9 cellular contexts compared by ENCODE assay signal in genomic region chr20:31707994-31708744, GRCh38. TPM values are rescaled to one million over a fixed set of nuclear protein-coding genes. Genes with fewer than 3 reads are reported as not detected.
DNase-seq lines count a peak whose midpoint lies in the region; ATAC-seq, FAIRE-seq and TF ChIP-seq lines count a peak whose summit lies in the region.
"Had no signal": no experiment of that assay in that cellular context is flagged by ENCODE, and none has a peak within 500 bp of the region (broad histone marks: within the 10 kb centered on the region; RNA-seq: fewer than 3 reads in every experiment).

No MANE protein-coding gene starts in this region.

- H3K36me3 ChIP-seq in kidney (ENCODE audit: control insufficient read depth in 1 of 2, insufficient read depth in 2 of 2, low read length in 2 of 2): peaks cover 25 to 31% of the 10 kb centered on the region in 2 donors

- H3K4me1 ChIP-seq in A549: peaks cover 94% of the 10 kb centered on the region
- peaks cover 64 to 69% of the 10 kb centered on the region in 2 donors for H3K4me1 ChIP-seq in kidney (ENCODE audit: control insufficient read depth in 1 of 2, insufficient read depth in 1 of 2, low read depth in 1 of 2, low read length in 2 of 2)

- peak in 1 of 2 experiments; percentile 3; a peak in 1 of 6 replicates for ATAC-seq in A549
- ATAC-seq in T-helper 17 cell: peak; percentile 72

- TF ChIP-seq CTCF in A549 (IDR thresholded peaks at IDR 0.05) (no peak), kidney (IDR thresholded peaks at IDR 0.05; ENCODE audit: borderline replicate concordance, extremely low read depth, insufficient read depth) (no peak), type B pancreatic cell (conservative IDR thresholded peaks at IDR 0.05) (no peak)

- H3K36me3 Mint-ChIP-seq in T-helper 17 cell (ENCODE audit: low read depth) (peaks cover 11% of the 10 kb centered on the region), type B pancreatic cell (peaks cover 48% of the 10 kb centered on the region)

- peak overlapping the region; percentile 42 for H3K4me2 ChIP-seq in A549

- DNase-seq in A549 (ENCODE audit: low read depth in 1 of 2, low spot score in 1 of 2) (peak in 1 of 2 experiments; percentile 62), NCI-H1092 (lab: John Stamatoyannopoulos, UW) (peak; percentile 4), T-helper 17 cell (no peak), kidney (no peak), type B pancreatic cell (ENCODE audit: extremely low spot score, unreplicated experiment) (no peak), HTR-8/SVneo (ENCODE audit: insufficient read length, low spot score) (no peak), GM03348 (ENCODE audit: low spot score) (no peak)
- no peak for DNase-seq in activated CD4-positive, alpha-beta T cell treated with anti-CD3 and anti-CD28 coated beads, Interleukin-2, amount 50 U/mL, for 1 hour

- H3K9me3 ChIP-seq in A549: no peaks in the 10 kb centered on the region
- H3K9me3 ChIP-seq in T-helper 17 cell (ENCODE audit: control insufficient read depth, low read length, poor library complexity, severe bottlenecking): no peaks in the 10 kb centered on the region
- no peaks in the 10 kb centered on the region for H3K9me3 ChIP-seq in kidney (ENCODE audit: control insufficient read depth in 1 of 2, low read length in 2 of 2)

- H3K4me3 Mint-ChIP-seq in T-helper 17 cell (peak overlapping the region; percentile 39), type B pancreatic cell (no peak overlapping the region)

- CTCF ChIA-PET in A549 (lab: Yijun Ruan, JAX): interaction anchor here (1.3 to 12.5 kb wide), 4 partner anchors 14 to 75 kb away, joined by 5 to 167 read pairs (median 10); partner anchors contain the start of gene BCL2L1

- 33% methylated on average over 2 of the region's 2 CpGs for WGBS in A549 (ENCODE audit: missing lambda C conversion rate)

- FAIRE-seq in A549 (lab: Jason Lieb, UNC): no peak
- no peak for FAIRE-seq in kidney (lab: Jason Lieb, UNC)
- no peak for FAIRE-seq in HTR-8/SVneo (lab: Jason Lieb, UNC)

- peaks cover 4% of the 10 kb centered on the region for H3K9me3 Mint-ChIP-seq in type B pancreatic cell

- peak overlapping the region in 1 of 2 donors; percentile 2 for H3K9ac ChIP-seq in kidney (ENCODE audit: low read length in 2 of 2)

- H3K4me1 Mint-ChIP-seq in T-helper 17 cell (peaks cover 60% of the 10 kb centered on the region), type B pancreatic cell (ENCODE audit: unreplicated experiment) (peaks cover 54% of the 10 kb centered on the region)

- TF ChIP-seq RAD21 in A549 (conservative IDR thresholded peaks at IDR 0.05 in 1 of 2, IDR thresholded peaks at IDR 0.05 in 1 of 2): no peak

- TF ChIP-seq EP300 in A549 (IDR thresholded peaks at IDR 0.05): no peak

- POLR2A ChIA-PET in A549 (lab: Yijun Ruan, JAX): interaction anchor here (1.1 to 2.2 kb wide), 4 partner anchors 12 to 46 kb away, joined by 4 to 11 read pairs (median 6); partner anchors contain the start of gene BCL2L1

- H3K4me3 ChIP-seq in A549 (no peak overlapping the region), kidney (ENCODE audit: low read length in 2 of 2) (no peak overlapping the region)
- H3K4me3 ChIP-seq: SK-N-MC had no signal

- intact Hi-C loops in kidney (cut with DNase I): no loop called here

- peak overlapping the region; percentile 89 to 95 for H3K27ac ChIP-seq in A549
- peak overlapping the region; percentile 28 to 84 for H3K27ac ChIP-seq in kidney (ENCODE audit: low read depth in 2 of 2, low read length in 2 of 2)
- H3K27ac ChIP-seq: SK-N-MC had no signal

- H3K27me3 Mint-ChIP-seq in T-helper 17 cell (no peaks in the 10 kb centered on the region), type B pancreatic cell (no peaks in the 10 kb centered on the region)

- H3K27ac Mint-ChIP-seq in T-helper 17 cell (peak overlapping the region; percentile 87), type B pancreatic cell (peak overlapping the region; percentile 95)

- no peak for TF ChIP-seq POLR2A in A549 (IDR thresholded peaks at IDR 0.05; ENCODE audit: low read length)

TF ChIP-seq in A549, 52 proteins besides CTCF, POLR2A, EP300 and RAD21:
- TF ChIP-seq CBX8 (IDR thresholded peaks at IDR 0.05) (no peak), E2F6 (IDR thresholded peaks at IDR 0.05; ENCODE audit: borderline replicate concordance, low read depth) (no peak), NFE2L2 (conservative IDR thresholded peaks at IDR 0.05; ENCODE audit: low read length) (no peak), ZNF302 (CRISPR knock-in tag; IDR thresholded peaks at IDR 0.05) (no peak), TFCP2L1 (CRISPR knock-in tag; IDR thresholded peaks at IDR 0.05) (no peak), HES2 (IDR thresholded peaks at IDR 0.05) (no peak), RARB (CRISPR knock-in tag; IDR thresholded peaks at IDR 0.05) (no peak), ZC3H11A (IDR thresholded peaks at IDR 0.05) (no peak), HEYL (CRISPR knock-in tag; IDR thresholded peaks at IDR 0.05) (no peak), RFX5 (IDR thresholded peaks at IDR 0.05) (no peak)
TF ChIP-seq in A549: peak in this region for 0.

RNA-seq across cellular contexts. Expression of gene BCL2L1, which starts 14.5 kb away (rescaled TPM):
- polyA plus RNA-seq in A549 (2011; rRNA removed) (159 and 178 TPM in 2 replicates), A549 (2017; fragmentation: RNase III; extraction: RNeasy Plus Mini Kit Qiagen cat#74134 plus additional on column Dnase treatment) (143 to 157 TPM (median 154 TPM) in 3 replicates), kidney (ENCODE audit: insufficient read depth, low read depth, low replicate concordance) (132 TPM)
- polyA plus RNA-seq in A549 (2012; cell fraction: cytosol; rRNA removed): 100 and 118 TPM in 2 replicates
- 93.5 and 108 TPM in 2 replicates for polyA plus RNA-seq in A549 (2012; cell fraction: nucleus; rRNA removed)
- 116 and 122 TPM in 2 replicates for polyA minus RNA-seq in A549 (2011; rRNA and poly(A)+ RNA removed)
- total RNA-seq in T-helper 17 cell (10 to 100 TPM; 35.6 to 59.1 TPM), kidney (139 TPM), type B pancreatic cell (ENCODE audit: low replicate concordance) (142 and 243 TPM in 2 replicates)

RNA-seq across cellular contexts. Expression of gene TPX2, which starts 30.9 kb away (rescaled TPM):
- polyA plus RNA-seq in A549 (2011; rRNA removed) (79.4 and 92.9 TPM in 2 replicates), A549 (2017; fragmentation: RNase III; extraction: RNeasy Plus Mini Kit Qiagen cat#74134 plus additional on column Dnase treatment) (84.9 to 106 TPM (median 92.9 TPM) in 3 replicates), kidney (ENCODE audit: insufficient read depth, low read depth, low replicate concordance) (0.47 TPM)
- 33.0 and 33.5 TPM in 2 replicates for polyA plus RNA-seq in A549 (2012; cell fraction: cytosol; rRNA removed)
- polyA plus RNA-seq in A549 (2012; cell fraction: nucleus; rRNA removed): 30.7 and 46.3 TPM in 2 replicates
- 39.4 and 42.7 TPM in 2 replicates for polyA minus RNA-seq in A549 (2011; rRNA and poly(A)+ RNA removed)
- total RNA-seq in T-helper 17 cell (1 to 10 TPM in 1 of 2 donors, under 1 TPM in 1; 0.57 to 2.0 TPM), kidney (1.4 TPM), type B pancreatic cell (ENCODE audit: low replicate concordance) (45.0 and 130 TPM in 2 replicates)

Comparison
In these comparisons a context has a peak if more than half of its experiments do, and no peak if none do; other contexts are left out.
1. RNA of gene TPX2, which starts 30.9 kb away (total RNA-seq): 45.0 to 130 TPM in type B pancreatic cell; 0.57 to 2.0 TPM in T-helper 17 cell and 1.4 TPM in kidney (single experiment); every median in the first group is over 10 times any median in the second.